ENCODE assay signal across 22 cellular contexts in genomic region chr6:126527016-126527606, GRCh38.
"Had no signal": no experiment of that assay in that cellular context is flagged by ENCODE, and none has a peak within 500 bp of the region (broad histone marks: within the 10 kb centered on the region; RNA-seq: fewer than 3 reads in every experiment).

No MANE protein-coding gene starts in this region.

- H3K36me3 ChIP-seq: left ventricle myocardium inferior, lower lobe of right lung, neutrophil, right atrium auricular region, sigmoid colon, thoracic aorta, transverse colon had no signal

- H3K27me3 ChIP-seq: foreskin keratinocyte, hepatocyte, right atrium auricular region, sigmoid colon, transverse colon had no signal

- DNase-seq: erythroblast; foreskin keratinocyte; head of caudate nucleus; kidney; left cardiac atrium; left ventricle myocardium inferior; lower lobe of right lung; midbrain; posterior cingulate gyrus; sigmoid colon; stimulated activated CD4-positive, alpha-beta T cell treated with anti-CD3 and anti-CD28 coated beads, Interleukin-2, amount 100 ng/mL, for 24 hours; stimulated activated CD4-positive, alpha-beta T cell treated with anti-CD3 and anti-CD28 coated beads, Interleukin-4, amount 100 ng/mL, for 4 hours; stimulated activated naive B cell treated with anti-CD40 and anti-IgM and Interleukin-4, amounts not matched to agents 10 μg/mL and 1 μg/mL and 100 μg/mL, for 72 hours; stimulated activated naive CD8-positive, alpha-beta T cell treated with anti-CD3 and anti-CD28 coated beads, Interleukin-15, amount 100 ng/mL, for 72 hours; transverse colon had no signal

- H3K9me3 Mint-ChIP-seq: memory B cell; stimulated activated naive B cell treated with anti-CD40 and anti-IgM and Interleukin-4, amounts not matched to agents 10 μg/mL and 1 μg/mL and 100 μg/mL, for 72 hours; stimulated activated naive CD8-positive, alpha-beta T cell treated with anti-CD3 and anti-CD28 coated beads, Interleukin-15, amount 100 ng/mL, for 72 hours had no signal

- H3K27ac Mint-ChIP-seq: memory B cell; natural killer cell treated with Interleukin-12 subunit alpha and Interleukin-12 subunit beta and Interleukin-15 and Interleukin-18, amount 100 ng/mL, for 72 hours; stimulated activated naive B cell treated with anti-CD40 and anti-IgM and Interleukin-4, amounts not matched to agents 10 μg/mL and 1 μg/mL and 100 μg/mL, for 72 hours had no signal

- H2AFZ ChIP-seq: hepatocyte had no signal

- H3K4me1 Mint-ChIP-seq: memory B cell; stimulated activated naive B cell treated with anti-CD40 and anti-IgM and Interleukin-4, amounts not matched to agents 10 μg/mL and 1 μg/mL and 100 μg/mL, for 72 hours; stimulated activated naive CD8-positive, alpha-beta T cell treated with anti-CD3 and anti-CD28 coated beads, Interleukin-15, amount 100 ng/mL, for 72 hours had no signal

- H3K27ac ChIP-seq: foreskin keratinocyte, hepatocyte, left ventricle myocardium inferior, lower lobe of right lung, neutrophil, right atrium auricular region, sigmoid colon, skin epidermis, thoracic aorta, transverse colon had no signal

- H3K4me3 Mint-ChIP-seq: memory B cell; natural killer cell treated with Interleukin-12 subunit alpha and Interleukin-12 subunit beta and Interleukin-15 and Interleukin-18, amount 100 ng/mL, for 72 hours; stimulated activated naive B cell treated with anti-CD40 and anti-IgM and Interleukin-4, amounts not matched to agents 10 μg/mL and 1 μg/mL and 100 μg/mL, for 72 hours; stimulated activated naive CD8-positive, alpha-beta T cell treated with anti-CD3 and anti-CD28 coated beads, Interleukin-15, amount 100 ng/mL, for 72 hours had no signal

- H3K27me3 Mint-ChIP-seq: memory B cell; natural killer cell treated with Interleukin-12 subunit alpha and Interleukin-12 subunit beta and Interleukin-15 and Interleukin-18, amount 100 ng/mL, for 72 hours; stimulated activated naive B cell treated with anti-CD40 and anti-IgM and Interleukin-4, amounts not matched to agents 10 μg/mL and 1 μg/mL and 100 μg/mL, for 72 hours had no signal

- H3K4me3 ChIP-seq: hepatocyte, left ventricle myocardium inferior, lower lobe of right lung, right atrium auricular region, sigmoid colon, skin epidermis, thoracic aorta, transverse colon had no signal

- ATAC-seq: foreskin keratinocyte; left cardiac atrium; lower lobe of right lung; natural killer cell treated with Interleukin-12 subunit alpha and Interleukin-12 subunit beta and Interleukin-15 and Interleukin-18, amount 100 ng/mL, for 72 hours; stimulated activated naive CD8-positive, alpha-beta T cell treated with anti-CD3 and anti-CD28 coated beads, Interleukin-15, amount 100 ng/mL, for 72 hours had no signal

- H3K79me2 ChIP-seq: hepatocyte had no signal

- H3K9me3 ChIP-seq: left ventricle myocardium inferior, lower lobe of right lung, neutrophil, right atrium auricular region, sigmoid colon, thoracic aorta, transverse colon had no signal

- H3K4me2 ChIP-seq: hepatocyte had no signal

- H3K36me3 Mint-ChIP-seq: memory B cell; natural killer cell treated with Interleukin-12 subunit alpha and Interleukin-12 subunit beta and Interleukin-15 and Interleukin-18, amount 100 ng/mL, for 72 hours; stimulated activated naive B cell treated with anti-CD40 and anti-IgM and Interleukin-4, amounts not matched to agents 10 μg/mL and 1 μg/mL and 100 μg/mL, for 72 hours had no signal

- H3K4me1 ChIP-seq: foreskin keratinocyte, left ventricle myocardium inferior, lower lobe of right lung, right atrium auricular region had no signal
